In genomic region chr12:54660320-54660962, GRCh38 we compare ENCODE assay signal across 31 cellular contexts. TPM values are rescaled to one million over a fixed set of nuclear protein-coding genes. Genes with fewer than 3 reads are reported as not detected.
"Had no signal": no experiment of that assay in that cellular context is flagged by ENCODE, and none has a peak within 500 bp of the region (broad histone marks: within the 10 kb centered on the region; RNA-seq: fewer than 3 reads in every experiment).

No MANE protein-coding gene starts in this region.

- H3K27me3 ChIP-seq: neural progenitor cell had no signal

- FAIRE-seq: endothelial cell of umbilical vein, urothelium cell line had no signal

- H3K27ac ChIP-seq: neural progenitor cell, parathyroid adenoma, spleen, thoracic aorta had no signal

- H3K4me1 ChIP-seq: parathyroid adenoma, spleen had no signal

- H3K4me3 ChIP-seq: neural progenitor cell, spleen, thoracic aorta had no signal

- H3K36me3 ChIP-seq: neural progenitor cell, spleen, thoracic aorta had no signal

- ATAC-seq: activated CD4-positive, alpha-beta T cell treated with anti-CD3 and anti-CD28 coated beads for 36 hours; activated CD8-positive, alpha-beta memory T cell treated with anti-CD3 and anti-CD28 coated beads, Interleukin-2, amount 10 ng/mL, durations not matched to agents 7 days and 5 days; activated CD8-positive, alpha-beta T cell treated with anti-CD3 and anti-CD28 coated beads, Interleukin-2, amount 10 ng/mL, durations not matched to agents 7 days and 5 days; activated naive CD4-positive, alpha-beta T cell treated with anti-CD3 and anti-CD28 coated beads, Interleukin-2, amount 50 U/mL, for 72 hours; naive thymus-derived CD8-positive, alpha-beta T cell; right cardiac atrium; stimulated activated naive CD8-positive, alpha-beta T cell treated with anti-CD3 and anti-CD28 coated beads, Interleukin-15, Interleukin-2, amounts not matched to agents 100 U/mL and 50 U/mL, for 24 hours had no signal

- H3K9me3 ChIP-seq: spleen, thoracic aorta had no signal

- DNase-seq: activated CD4-positive, alpha-beta T cell treated with anti-CD3 and anti-CD28 coated beads for 36 hours; activated CD4-positive, CD25-positive, alpha-beta regulatory T cell; activated CD8-positive, alpha-beta memory T cell treated with anti-CD3 and anti-CD28 coated beads, Interleukin-2, amount 10 ng/mL, durations not matched to agents 7 days and 5 days; activated CD8-positive, alpha-beta T cell treated with anti-CD3 and anti-CD28 coated beads, Interleukin-2, amount 10 ng/mL, durations not matched to agents 7 days and 5 days; activated naive CD4-positive, alpha-beta T cell; activated T-cell treated with anti-CD3 and anti-CD28 coated beads, Interleukin-2, amount 50 U/mL, for 48 hours; cortex of kidney; hippocampal formation; midbrain; naive thymus-derived CD8-positive, alpha-beta T cell; occipital lobe; right cardiac atrium; spleen; stimulated activated naive CD8-positive, alpha-beta T cell treated with anti-CD3 and anti-CD28 coated beads, Interleukin-15, Interleukin-2, amounts not matched to agents 100 U/mL and 50 U/mL, for 24 hours; trophoblast cell had no signal

RNA-seq across cellular contexts. Expression of gene DCD, which starts 12.3 kb away (rescaled TPM):
- total RNA-seq: activated CD4-positive, alpha-beta T cell treated with anti-CD3 and anti-CD28 coated beads for 36 hours; activated CD8-positive, alpha-beta memory T cell treated with anti-CD3 and anti-CD28 coated beads, Interleukin-2, amount 10 ng/mL, durations not matched to agents 7 days and 5 days; activated CD8-positive, alpha-beta T cell treated with anti-CD3 and anti-CD28 coated beads, Interleukin-2, amount 10 ng/mL, durations not matched to agents 7 days and 5 days; activated naive CD4-positive, alpha-beta T cell treated with anti-CD3 and anti-CD28 coated beads, Interleukin-2, amount 50 U/mL, for 72 hours; activated T-helper 2 cell treated with anti-CD3 and anti-CD28 coated beads, Interferon-gamma antibody, Interleukin-2, Interleukin-4, amounts not matched to agents 10 μg/mL and 5 μg/mL and 100 μg/mL, durations not matched to agents 14 hours and 24 hours and 36 hours; chondrocyte; endothelial cell of umbilical vein; fibroblast of lung; fibroblast of villous mesenchyme; kidney epithelial cell; lung microvascular endothelial cell; naive thymus-derived CD8-positive, alpha-beta T cell; occipital lobe; pulmonary artery endothelial cell; right cardiac atrium; spleen; subcutaneous adipose tissue; T-helper 1 cell treated with Interleukin-12 subunit alpha and Interleukin-12 subunit beta and Interleukin-4 antibody, amounts not matched to agents 30 ng/mL and 1 ng/mL, for 36 hours had no signal
- polyA plus RNA-seq: endothelial cell of umbilical vein; esophagus; fibroblast of lung; naive thymus-derived CD8-positive, alpha-beta T cell; right cardiac atrium; spleen had no signal

RNA-seq across cellular contexts. Expression of gene LACRT, which starts 25.7 kb away (rescaled TPM):
- total RNA-seq: activated CD4-positive, alpha-beta T cell treated with anti-CD3 and anti-CD28 coated beads for 36 hours; activated CD8-positive, alpha-beta memory T cell treated with anti-CD3 and anti-CD28 coated beads, Interleukin-2, amount 10 ng/mL, durations not matched to agents 7 days and 5 days; activated CD8-positive, alpha-beta T cell treated with anti-CD3 and anti-CD28 coated beads, Interleukin-2, amount 10 ng/mL, durations not matched to agents 7 days and 5 days; activated naive CD4-positive, alpha-beta T cell treated with anti-CD3 and anti-CD28 coated beads, Interleukin-2, amount 50 U/mL, for 72 hours; activated T-helper 2 cell treated with anti-CD3 and anti-CD28 coated beads, Interferon-gamma antibody, Interleukin-2, Interleukin-4, amounts not matched to agents 10 μg/mL and 5 μg/mL and 100 μg/mL, durations not matched to agents 14 hours and 24 hours and 36 hours; chondrocyte; endothelial cell of umbilical vein; fibroblast of lung; fibroblast of villous mesenchyme; kidney epithelial cell; lung microvascular endothelial cell; naive thymus-derived CD8-positive, alpha-beta T cell; occipital lobe; pulmonary artery endothelial cell; right cardiac atrium; spleen; subcutaneous adipose tissue; T-helper 1 cell treated with Interleukin-12 subunit alpha and Interleukin-12 subunit beta and Interleukin-4 antibody, amounts not matched to agents 30 ng/mL and 1 ng/mL, for 36 hours; thoracic aorta had no signal
- polyA plus RNA-seq: endothelial cell of umbilical vein; esophagus; fibroblast of lung; naive thymus-derived CD8-positive, alpha-beta T cell; right cardiac atrium; spleen had no signal
